In genomic region chr9:108537756-108538155, GRCh38 we compare ENCODE assay signal across 28 cellular contexts.
"Had no signal": no experiment of that assay in that cellular context is flagged by ENCODE, and none has a peak within 500 bp of the region (broad histone marks: within the 10 kb centered on the region; RNA-seq: fewer than 3 reads in every experiment).

No MANE protein-coding gene starts in this region.

- H3K27ac Mint-ChIP-seq: activated CD4-positive, alpha-beta T cell treated with anti-CD3 and anti-CD28 coated beads, Interleukin-2, amount 10 ng/mL, durations not matched to agents 24 days and 14 days; activated CD8-positive, alpha-beta T cell treated with anti-CD3 and anti-CD28 coated beads, Interleukin-2, amount 10 ng/mL, durations not matched to agents 7 days and 5 days; activated naive CD4-positive, alpha-beta T cell treated with anti-CD3 and anti-CD28 coated beads, Interleukin-2, amount 50 U/mL, for 24 hours; activated naive CD8-positive, alpha-beta T cell treated with anti-CD3 and anti-CD28 coated beads, Interleukin-2, amount 10 ng/mL, durations not matched to agents 7 days and 5 days; activated T-cell treated with anti-CD3 and anti-CD28 coated beads, Interleukin-2, amount 50 U/mL, for 24 hours; activated T-helper 2 cell treated with anti-CD3 and anti-CD28 coated beads, Interferon-gamma antibody, Interleukin-2, Interleukin-4, amounts not matched to agents 10 μg/mL and 5 μg/mL and 100 μg/mL, durations not matched to agents 14 hours and 24 hours and 36 hours had no signal

- H3K4me2 ChIP-seq: PC-9 had no signal

- H3K36me3 ChIP-seq: ascending aorta, MG63 had no signal

- H3K4me3 ChIP-seq: ascending aorta, K562, MG63, PC-9 had no signal

- DNase-seq: activated CD4-positive, alpha-beta T cell treated with anti-CD3 and anti-CD28 coated beads, Interleukin-2, amount 10 ng/mL, durations not matched to agents 24 days and 14 days; activated CD4-positive, alpha-beta T cell treated with anti-CD3 and anti-CD28 coated beads, Interleukin-2, amount 50 U/mL, for 4 hours; activated CD8-positive, alpha-beta T cell treated with anti-CD3 and anti-CD28 coated beads, Interleukin-2, amount 10 ng/mL, durations not matched to agents 7 days and 5 days; activated gamma-delta T cell; activated naive CD4-positive, alpha-beta T cell treated with Interleukin-2 at 50 U/mL for 16 hours; activated naive CD8-positive, alpha-beta T cell treated with anti-CD3 and anti-CD28 coated beads, Interleukin-2, amount 10 ng/mL, durations not matched to agents 7 days and 5 days; activated T-cell treated with anti-CD3 and anti-CD28 coated beads, Interleukin-2, amount 50 U/mL, for 24 hours; amygdala; MG63; NCI-H1048; NCI-H1105 treated with DMSO at 0.1 percent for 48 hours; NCI-H1436; NCI-H1694; NCI-H1930; NCI-H345; NCI-H526; NCI-H748 treated with DMSO at 0.1 percent for 48 hours; NK-92 treated with Interleukin-12 subunit alpha and Interleukin-12 subunit beta, amount 100 ng/mL, for 24 hours; Right ventricle myocardium superior; SW 1271; T-helper 1 cell; T1000 had no signal

- H3K27me3 ChIP-seq: ascending aorta, MG63 had no signal

- H2AFZ ChIP-seq: PC-9 had no signal

- ATAC-seq: activated CD8-positive, alpha-beta T cell treated with anti-CD3 and anti-CD28 coated beads, Interleukin-2, amount 10 ng/mL, durations not matched to agents 7 days and 5 days; K562 had no signal

- H3K4me1 ChIP-seq: ascending aorta had no signal

- H3K4me3 Mint-ChIP-seq: activated CD4-positive, alpha-beta T cell treated with anti-CD3 and anti-CD28 coated beads, Interleukin-2, amount 10 ng/mL, durations not matched to agents 24 days and 14 days; activated CD8-positive, alpha-beta T cell treated with anti-CD3 and anti-CD28 coated beads, Interleukin-2, amount 10 ng/mL, durations not matched to agents 7 days and 5 days; activated naive CD4-positive, alpha-beta T cell treated with anti-CD3 and anti-CD28 coated beads, Interleukin-2, amount 50 U/mL, for 24 hours; activated naive CD8-positive, alpha-beta T cell treated with anti-CD3 and anti-CD28 coated beads, Interleukin-2, amount 10 ng/mL, durations not matched to agents 7 days and 5 days; activated T-cell treated with anti-CD3 and anti-CD28 coated beads, Interleukin-2, amount 50 U/mL, for 24 hours had no signal

- H3K36me3 Mint-ChIP-seq: activated naive CD4-positive, alpha-beta T cell treated with anti-CD3 and anti-CD28 coated beads, Interleukin-2, amount 50 U/mL, for 24 hours; activated naive CD8-positive, alpha-beta T cell treated with anti-CD3 and anti-CD28 coated beads, Interleukin-2, amount 10 ng/mL, durations not matched to agents 7 days and 5 days had no signal

- H3K4me1 Mint-ChIP-seq: activated CD4-positive, alpha-beta T cell treated with anti-CD3 and anti-CD28 coated beads, Interleukin-2, amount 10 ng/mL, durations not matched to agents 24 days and 14 days; activated naive CD4-positive, alpha-beta T cell treated with anti-CD3 and anti-CD28 coated beads, Interleukin-2, amount 50 U/mL, for 24 hours; activated naive CD8-positive, alpha-beta T cell treated with anti-CD3 and anti-CD28 coated beads, Interleukin-2, amount 10 ng/mL, durations not matched to agents 7 days and 5 days had no signal

- H3K9me3 ChIP-seq: ascending aorta had no signal

- H3K27ac ChIP-seq: ascending aorta, PC-9, RWPE1 had no signal

- H3K27me3 Mint-ChIP-seq: activated CD4-positive, alpha-beta T cell treated with anti-CD3 and anti-CD28 coated beads, Interleukin-2, amount 10 ng/mL, durations not matched to agents 24 days and 14 days; activated naive CD4-positive, alpha-beta T cell treated with anti-CD3 and anti-CD28 coated beads, Interleukin-2, amount 50 U/mL, for 24 hours; activated naive CD8-positive, alpha-beta T cell treated with anti-CD3 and anti-CD28 coated beads, Interleukin-2, amount 10 ng/mL, durations not matched to agents 7 days and 5 days; activated T-cell treated with anti-CD3 and anti-CD28 coated beads, Interleukin-2, amount 50 U/mL, for 24 hours had no signal

- H3K9me3 Mint-ChIP-seq: activated CD4-positive, alpha-beta T cell treated with anti-CD3 and anti-CD28 coated beads, Interleukin-2, amount 10 ng/mL, durations not matched to agents 24 days and 14 days; activated naive CD4-positive, alpha-beta T cell treated with anti-CD3 and anti-CD28 coated beads, Interleukin-2, amount 50 U/mL, for 24 hours; activated naive CD8-positive, alpha-beta T cell treated with anti-CD3 and anti-CD28 coated beads, Interleukin-2, amount 10 ng/mL, durations not matched to agents 7 days and 5 days; activated T-cell treated with anti-CD3 and anti-CD28 coated beads, Interleukin-2, amount 50 U/mL, for 24 hours; activated T-helper 2 cell treated with anti-CD3 and anti-CD28 coated beads, Interferon-gamma antibody, Interleukin-2, Interleukin-4, amounts not matched to agents 10 μg/mL and 5 μg/mL and 100 μg/mL, durations not matched to agents 14 hours and 24 hours and 36 hours had no signal
